In the genomic region with DNA sequence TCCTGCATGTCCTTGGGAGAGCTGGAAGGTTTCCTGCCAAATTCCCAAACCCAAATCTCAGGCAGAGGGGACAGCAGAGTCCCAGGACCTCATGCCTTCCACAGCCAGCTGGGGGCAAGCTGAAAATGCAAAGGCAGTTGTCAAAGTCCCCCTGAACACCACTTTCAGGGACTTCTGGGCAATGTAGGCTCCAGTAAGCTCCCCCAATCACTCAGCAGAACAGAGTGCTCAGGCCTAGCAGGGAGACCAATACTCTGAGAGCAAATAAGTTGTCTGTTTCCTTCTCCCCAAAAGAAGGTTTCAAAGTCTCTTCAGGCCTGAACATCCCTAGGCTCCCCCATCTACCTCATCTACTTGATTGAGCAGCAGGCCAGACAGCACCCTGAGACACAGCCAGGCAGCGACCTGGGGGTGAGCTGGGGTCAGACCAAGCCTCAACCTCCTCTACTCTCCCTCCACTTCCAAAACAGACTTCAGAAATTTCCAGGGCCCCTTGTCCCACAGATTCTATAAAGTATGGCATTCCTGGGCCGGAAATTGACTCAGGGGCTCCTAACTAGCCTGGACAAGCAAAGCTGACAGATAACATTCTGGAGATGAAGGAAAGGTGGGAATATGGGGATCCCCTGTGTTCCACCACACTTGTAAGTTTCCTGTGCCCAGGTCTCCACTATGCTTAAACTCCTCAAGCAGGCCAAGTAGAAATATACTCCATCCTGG, we compare ENCODE assay signal across 10 cellular contexts. TPM values are rescaled to one million over a fixed set of nuclear protein-coding genes. Genes with fewer than 3 reads are reported as not detected.
DNase-seq lines count a peak whose midpoint lies in the region; ATAC-seq and TF ChIP-seq lines count a peak whose summit lies in the region.
"Had no signal": no experiment of that assay in that cellular context is flagged by ENCODE, and none has a peak within 500 bp of the region (broad histone marks: within the 10 kb centered on the region; RNA-seq: fewer than 3 reads in every experiment).

No MANE protein-coding gene starts in this region.

- H3K4me3 Mint-ChIP-seq in CD8-positive, alpha-beta memory T cell: peak overlapping the region; percentile 85 to 95 (median 89)

- H3K27ac ChIP-seq in CD8-positive, alpha-beta memory T cell (ENCODE audit: low read depth, low read length): peak overlapping the region; percentile 1
- H3K27ac ChIP-seq in RWPE1 (peak overlapping the region; percentile 92), ovary (peak overlapping the region in 1 of 2 donors; percentile 46)

- ATAC-seq in GM19455 (IDR thresholded peaks at IDR 0.05; ENCODE audit: unreplicated experiment) (no peak), HG03095 (IDR thresholded peaks at IDR 0.05; ENCODE audit: unreplicated experiment) (no peak)

- peak overlapping the region; percentile 60 to 96 (median 84) for H3K27ac Mint-ChIP-seq in CD8-positive, alpha-beta memory T cell

- no peak for TF ChIP-seq POLR2A in ovary (IDR thresholded peaks at IDR 0.05)

- H3K9me3 ChIP-seq in CD8-positive, alpha-beta memory T cell (ENCODE audit: low read length): no peaks in the 10 kb centered on the region
- no peaks in the 10 kb centered on the region for H3K9me3 ChIP-seq in ovary

- WGBS in ovary, 3 donors: 56 to 62% (median 58%) methylated on average over 2 of the region's 2 CpGs

- H3K4me1 ChIP-seq in CD8-positive, alpha-beta memory T cell (ENCODE audit: insufficient read depth, low read length): peaks cover 44% of the 10 kb centered on the region
- peaks cover 16% of the 10 kb centered on the region for H3K4me1 ChIP-seq in ovary (ENCODE audit: insufficient read depth)

- peaks cover 0 to 14% (median 4%) of the 10 kb centered on the region in 3 donors for H3K36me3 Mint-ChIP-seq in CD8-positive, alpha-beta memory T cell

- H3K9me3 Mint-ChIP-seq in CD8-positive, alpha-beta memory T cell: no peaks in the 10 kb centered on the region

- H3K4me3 ChIP-seq in CD8-positive, alpha-beta memory T cell (ENCODE audit: low read length): peak overlapping the region; percentile 62
- H3K4me3 ChIP-seq in epithelial cell of proximal tubule (ENCODE audit: low read depth, low read length) (peak overlapping the region; percentile 74), ovary (peak overlapping the region; percentile 8)

- no peaks in the 10 kb centered on the region for H3K27me3 ChIP-seq in CD8-positive, alpha-beta memory T cell (ENCODE audit: insufficient read depth, low read length, poor library complexity, severe bottlenecking)
- H3K27me3 ChIP-seq in ovary: no peaks in the 10 kb centered on the region

- POLR2A ChIA-PET in CD8-positive, alpha-beta memory T cell (lab: Charles Lee): interaction anchor here (0.6 to 4.3 kb wide), 2 partner anchors 14 to 127 kb away, joined by 3 to 62 read pairs; no protein-coding TSS in a partner anchor
- POLR2A ChIA-PET in RWPE1 (lab: Yijun Ruan, JAX; ENCODE audit: low non-redundant PET): interaction anchor here (0.9 to 1.1 kb wide), 2 partner anchors 40 to 42 kb away, joined by 3 read pairs; no protein-coding TSS in a partner anchor

- H3K36me3 ChIP-seq in CD8-positive, alpha-beta memory T cell (ENCODE audit: insufficient read depth, low read length): no peaks in the 10 kb centered on the region
- no peaks in the 10 kb centered on the region for H3K36me3 ChIP-seq in ovary

- TF ChIP-seq EP300 in ovary (IDR thresholded peaks at IDR 0.05): no peak

- peaks cover 64 to 74% (median 68%) of the 10 kb centered on the region in 3 donors for H3K4me1 Mint-ChIP-seq in CD8-positive, alpha-beta memory T cell

- CTCF ChIA-PET in CD8-positive, alpha-beta memory T cell (lab: Charles Lee): interaction anchor here (0.8 to 2.9 kb wide), 3 partner anchors 16 to 51 kb away, joined by 6 to 31 read pairs (median 6); no protein-coding TSS in a partner anchor
- CTCF ChIA-PET in RWPE1 (lab: Yijun Ruan, JAX): interaction anchor here (0.5 to 1.1 kb wide), 6 partner anchors 30 to 86 kb away, joined by 3 to 4 read pairs (median 3); no protein-coding TSS in a partner anchor

- DNase-seq in CD8-positive, alpha-beta memory T cell: no peak
- DNase-seq in RWPE1 (ENCODE audit: low spot score): peak; percentile 60
- no peak for DNase-seq in epithelial cell of proximal tubule (ENCODE audit: low read depth)
- DNase-seq in ovary: peak in 1 of 5 donors; percentile 18
- DNase-seq in NCI-H1092 treated with DMSO at 0.1 percent for 48 hours (lab: John Stamatoyannopoulos, UW): no peak
- no peak for DNase-seq in iPS-NIHi11 (ENCODE audit: low spot score)
- DNase-seq: aorta, NCI-H1694 had no signal

- no peak for TF ChIP-seq CTCF in RWPE1 (conservative IDR thresholded peaks at IDR 0.05; ENCODE audit: low read depth)
- no peak for TF ChIP-seq CTCF in epithelial cell of proximal tubule (conservative IDR thresholded peaks at IDR 0.05; ENCODE audit: low read depth, low read length)
- TF ChIP-seq CTCF in ovary (IDR thresholded peaks at IDR 0.05): no peak

- H3K27me3 Mint-ChIP-seq in CD8-positive, alpha-beta memory T cell: peaks cover 0 to 3% of the 10 kb centered on the region in 2 donors

- intact Hi-C loops in ovary (cut with DNase I): loop anchor here in 1 of 4 donors (5.0 kb wide), 1 partner anchor 41 kb away; no protein-coding TSS in a partner anchor

RNA-seq across cellular contexts. Expression of gene SLC9A1, which starts 1.9 kb away (rescaled TPM):
- total RNA-seq in CD8-positive, alpha-beta memory T cell: 10 to 100 TPM; 23.9 to 24.8 TPM
- 15.3 TPM for polyA plus RNA-seq in CD8-positive, alpha-beta memory T cell
- total RNA-seq in epithelial cell of proximal tubule (14.8 and 21.9 TPM in 2 replicates), ovary (10 to 100 TPM in 5 of 7 donors, 1 to 10 TPM in 2; 8.6 to 33.7 (median 14.8) TPM)
- 10 to 100 TPM; 10.6 to 22.0 TPM for polyA plus RNA-seq in ovary

Comparison
In these comparisons a context has a peak if more than half of its experiments do, and no peak if none do; other contexts are left out.
1. H3K4me3 ChIP-seq: peak in every context shown above with its lines; median percentile 74 in epithelial cell of proximal tubule; 62 in CD8-positive, alpha-beta memory T cell; 8 in ovary.